21 cellular contexts compared by ENCODE assay signal in the genomic region with DNA sequence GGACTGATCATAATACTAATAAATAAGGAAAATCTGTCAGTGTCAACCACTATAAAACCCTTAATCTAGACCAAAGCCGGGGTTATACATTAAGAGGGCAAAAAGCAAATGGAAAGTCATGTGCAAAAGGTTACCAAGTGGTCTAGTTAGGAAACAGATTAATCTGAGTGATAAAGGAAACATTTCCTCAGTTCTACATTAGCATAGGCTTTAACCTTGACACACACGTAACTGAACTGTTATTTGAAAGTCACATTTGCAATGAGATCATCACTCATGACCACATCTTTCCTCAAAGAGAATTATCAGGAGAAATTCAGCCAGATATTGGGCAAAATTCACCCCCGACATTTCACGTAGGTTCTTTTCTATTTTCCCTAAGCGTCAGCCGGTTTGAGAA.
DNase-seq lines count a peak whose midpoint lies in the region; ATAC-seq and TF ChIP-seq lines count a peak whose summit lies in the region.
"Had no signal": no experiment of that assay in that cellular context is flagged by ENCODE, and none has a peak within 500 bp of the region (broad histone marks: within the 10 kb centered on the region; RNA-seq: fewer than 3 reads in every experiment).

No MANE protein-coding gene starts in this region.

- WGBS in GM23248 (ENCODE audit: low coverage in 1 of 2, low lambda C conversion rate in 2 of 2, missing lambda C conversion rate in 2 of 2), 2 experiments, result 81 to 86% methylated on average over 6 of the region's 6 CpGs

- DNase-seq in GM23248 (peak; percentile 47), NCI-H226 (peak; percentile 24), choroid plexus epithelial cell (ENCODE audit: low read depth) (peak; percentile 65), lung microvascular endothelial cell (ENCODE audit: low read depth in 2 of 2) (peak; percentile 89 to 92), T-helper 1 cell (no peak), kidney glomerular epithelial cell (lab: John Stamatoyannopoulos, UW) (no peak)
- no peak for DNase-seq in activated effector memory CD4-positive, alpha-beta T cell treated with Interleukin-2 at 50 U/mL for 16 hours
- DNase-seq: activated B cell treated with CpG ODN at 0.5 μM for 24 hours, activated gamma-delta T cell treated with Interleukin-2 at 50 U/mL for 16 hours, colonic mucosa, gastrocnemius medialis, Karpas-422, mammary epithelial cell, naive B cell, NCI-H1436, NCI-H345, RPMI8226, T-cell had no signal

- H3K9me3 ChIP-seq in GM23248 (ENCODE audit: low read depth), result no peaks in the 10 kb centered on the region
- H3K9me3 ChIP-seq: colonic mucosa, gastrocnemius medialis, tibial nerve had no signal

- peaks cover 63% of the 10 kb centered on the region for H3F3A ChIP-seq in GM23248 (ENCODE audit: insufficient read depth)

- no peak for ATAC-seq in HG02571 (IDR thresholded peaks at IDR 0.05; ENCODE audit: unreplicated experiment)
- ATAC-seq: gastrocnemius medialis, T-cell had no signal

- no peaks in the 10 kb centered on the region for H4K20me1 ChIP-seq in GM23248 (ENCODE audit: insufficient read depth)

- H3K27me3 ChIP-seq in GM23248 (replicated peaks; ENCODE audit: insufficient read depth), result no peaks in the 10 kb centered on the region
- H3K27me3 ChIP-seq: colonic mucosa, gastrocnemius medialis, tibial nerve had no signal

- H3K4me2 ChIP-seq in GM23248 (ENCODE audit: unreplicated experiment), result no peak overlapping the region

- H3K36me3 ChIP-seq in GM23248 (ENCODE audit: low read depth), result 0 out of 2 replicates have a peak, but pooled peaks cover 8% of the 10 kb centered on the region
- H3K36me3 ChIP-seq: colonic mucosa, gastrocnemius medialis had no signal

- H2AFZ ChIP-seq in GM23248, result no peak overlapping the region

- peaks cover 95% of the 10 kb centered on the region for H3K79me2 ChIP-seq in GM23248 (ENCODE audit: insufficient read depth)

- H3K4me3 ChIP-seq in GM23248 (no peak overlapping the region), choroid plexus epithelial cell (ENCODE audit: low read depth, low read length) (no peak overlapping the region)
- H3K4me3 ChIP-seq: colonic mucosa, gastrocnemius medialis, tibial nerve had no signal

- in situ Hi-C loops in GM23248 (cut with MboI), result loop anchor here (25.0 kb wide), 1 partner anchor 118 kb away; no protein-coding TSS in a partner anchor

- no peak for TF ChIP-seq CTCF in choroid plexus epithelial cell (conservative IDR thresholded peaks at IDR 0.05; ENCODE audit: low read depth, low read length)

- no peak overlapping the region for H3K27ac ChIP-seq in GM23248
- H3K27ac ChIP-seq: colonic mucosa, HL-60, tibial nerve had no signal

- no peak overlapping the region for H3K9ac ChIP-seq in GM23248

- peaks cover 56% of the 10 kb centered on the region for H3K4me1 ChIP-seq in GM23248 (ENCODE audit: insufficient read depth)
- H3K4me1 ChIP-seq: colonic mucosa had no signal

- no peaks in the 10 kb centered on the region for H3K9me2 ChIP-seq in GM23248 (ENCODE audit: insufficient read depth)

Comparison
In these comparisons a context has a peak if more than half of its experiments do, and no peak if none do; other contexts are left out.
1. DNase-seq: peak in GM23248 (single experiment), NCI-H226 (single experiment), choroid plexus epithelial cell (single experiment) and lung microvascular endothelial cell (2 of 2); none in activated effector memory CD4-positive, alpha-beta T cell treated with Interleukin-2 at 50 U/mL for 16 hours (single experiment), T-helper 1 cell (0 of 5) and kidney glomerular epithelial cell (single experiment).